8 cellular contexts compared by ENCODE assay signal in the genomic region with DNA sequence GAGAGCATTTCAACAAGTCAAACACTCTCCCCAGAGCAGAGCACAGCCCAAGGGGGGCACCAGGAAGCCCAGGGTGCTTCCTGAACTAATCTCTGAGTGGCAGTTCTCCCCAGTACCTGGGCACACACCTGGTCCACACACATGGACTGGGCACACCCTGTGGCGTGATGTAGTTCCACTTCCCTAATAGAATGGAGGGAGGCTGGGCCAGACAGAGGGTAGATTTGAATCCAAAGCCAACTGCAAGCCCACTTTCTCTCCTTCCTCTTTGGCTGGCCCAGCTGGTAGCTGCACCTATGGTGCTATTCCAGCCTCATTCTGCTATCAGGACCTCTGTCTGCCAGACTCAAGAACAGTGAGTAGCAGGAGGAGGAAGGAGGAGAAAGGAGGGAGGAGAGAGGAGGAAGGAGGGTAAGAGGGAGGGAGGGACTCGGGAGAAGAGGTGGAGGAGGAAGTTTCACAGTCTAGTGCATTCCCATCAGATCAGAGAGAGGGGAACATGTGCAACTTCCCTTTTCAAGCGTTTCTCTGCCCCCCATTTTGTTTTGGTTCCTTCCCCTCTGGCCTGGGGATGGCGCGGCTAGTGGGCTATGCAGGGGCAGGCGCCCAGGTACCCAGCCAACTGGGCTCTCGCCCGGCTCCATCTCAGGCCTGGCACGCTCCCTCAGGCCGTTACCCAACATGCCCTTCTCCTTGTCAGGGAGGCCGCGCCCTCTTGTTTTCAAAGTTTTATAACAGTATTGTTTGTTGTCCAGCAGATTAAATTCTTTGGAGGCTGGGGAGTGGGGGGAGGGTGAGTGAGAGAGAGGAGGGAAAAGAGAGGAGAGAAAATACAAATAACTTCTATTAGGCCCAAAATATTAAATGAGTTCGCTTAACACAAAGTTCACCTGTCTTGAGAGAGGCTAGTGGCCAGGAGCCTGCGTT. TPM values are rescaled to one million over a fixed set of nuclear protein-coding genes. Genes with fewer than 3 reads are reported as not detected.
A peak's percentile ranks its signal among the peaks of the same experiment; 100 is the strongest.
DNase-seq lines count a peak whose midpoint lies in the region; ATAC-seq, FAIRE-seq and TF ChIP-seq lines count a peak whose summit lies in the region.

No MANE protein-coding gene starts in this region.

- H3K4me3 ChIP-seq in kidney (ENCODE audit: low read length in 2 of 2): no peak overlapping the region
- no peak overlapping the region for H3K4me3 ChIP-seq in thymus (ENCODE audit: low read length)

- ATAC-seq in activated naive CD4-positive, alpha-beta T cell treated with anti-CD3 and anti-CD28 coated beads, Interleukin-2, amount 50 U/mL, for 72 hours: peak in 1 of 2 donors; percentile 8

- H3K9me3 Mint-ChIP-seq in activated CD4-positive, alpha-beta T cell treated with anti-CD3 and anti-CD28 coated beads, Interleukin-2, amount 10 ng/mL, durations not matched to agents 24 days and 14 days: no peaks in the 10 kb centered on the region
- no peaks in the 10 kb centered on the region for H3K9me3 Mint-ChIP-seq in activated naive CD4-positive, alpha-beta T cell treated with anti-CD3 and anti-CD28 coated beads, Interleukin-2, amount 50 U/mL, for 72 hours

- peaks cover 31% of the 10 kb centered on the region for H3K4me1 Mint-ChIP-seq in activated CD4-positive, alpha-beta T cell treated with anti-CD3 and anti-CD28 coated beads, Interleukin-2, amount 10 ng/mL, durations not matched to agents 24 days and 14 days

- no peak overlapping the region for H3K4me3 Mint-ChIP-seq in activated CD4-positive, alpha-beta T cell treated with anti-CD3 and anti-CD28 coated beads, Interleukin-2, amount 10 ng/mL, durations not matched to agents 24 days and 14 days

- H3K36me3 ChIP-seq in kidney (ENCODE audit: control insufficient read depth in 1 of 2, insufficient read depth in 2 of 2, low read length in 2 of 2) (peaks cover 73 to 93% of the 10 kb centered on the region in 2 donors), thymus (ENCODE audit: control insufficient read depth, insufficient read depth) (peaks cover 94% of the 10 kb centered on the region)

- H3K36me3 Mint-ChIP-seq in activated CD4-positive, alpha-beta T cell treated with anti-CD3 and anti-CD28 coated beads, Interleukin-2, amount 10 ng/mL, durations not matched to agents 24 days and 14 days (ENCODE audit: low read depth): peaks cover 45% of the 10 kb centered on the region
- H3K36me3 Mint-ChIP-seq in activated naive CD4-positive, alpha-beta T cell treated with anti-CD3 and anti-CD28 coated beads, Interleukin-2, amount 50 U/mL, for 72 hours: peaks cover 0 to 5% of the 10 kb centered on the region in 2 donors

- peak overlapping the region in 1 of 2 donors; percentile 60 for H3K9ac ChIP-seq in kidney (ENCODE audit: low read length in 2 of 2)

- no peak for DNase-seq in activated CD4-positive, alpha-beta T cell treated with anti-CD3 and anti-CD28 coated beads, Interleukin-2, amount 10 ng/mL, durations not matched to agents 24 days and 14 days
- DNase-seq in activated CD4-positive, alpha-beta T cell treated with anti-CD3 and anti-CD28 coated beads, Interleukin-2, amount 50 U/mL, for 4 hours: no peak
- no peak for DNase-seq in activated naive CD4-positive, alpha-beta T cell treated with anti-CD3 and anti-CD28 coated beads, Interleukin-2, amount 50 U/mL, for 72 hours (ENCODE audit: low spot score in 2 of 2)
- DNase-seq in kidney (peak; percentile 92), NCI-H2196 treated with DMSO at 0.1 percent for 48 hours (lab: John Stamatoyannopoulos, UW; ENCODE audit: unreplicated experiment) (no peak), HuH-7 (ENCODE audit: low spot score) (no peak), RCC 7860 (ENCODE audit: low spot score) (no peak)

- peak overlapping the region; percentile 44 to 68 for H3K27ac ChIP-seq in kidney (ENCODE audit: low read depth in 2 of 2, low read length in 2 of 2)
- H3K27ac ChIP-seq in thymus (ENCODE audit: low read depth): peak overlapping the region; percentile 46

- TF ChIP-seq CTCF in kidney (IDR thresholded peaks at IDR 0.05; ENCODE audit: borderline replicate concordance, extremely low read depth, insufficient read depth): no peak

- intact Hi-C loops in activated CD4-positive, alpha-beta T cell treated with anti-CD3 and anti-CD28 coated beads, Interleukin-2, amount 10 ng/mL, durations not matched to agents 24 days and 14 days (cut with micrococcal nuclease): no loop called here
- intact Hi-C loops in kidney (cut with DNase I): no loop called here

- H3K27me3 ChIP-seq in thymus (ENCODE audit: control insufficient read depth, insufficient read depth): no peaks in the 10 kb centered on the region

- H3K27ac Mint-ChIP-seq in activated CD4-positive, alpha-beta T cell treated with anti-CD3 and anti-CD28 coated beads, Interleukin-2, amount 10 ng/mL, durations not matched to agents 24 days and 14 days: peak overlapping the region; percentile 69
- H3K27ac Mint-ChIP-seq in activated naive CD4-positive, alpha-beta T cell treated with anti-CD3 and anti-CD28 coated beads, Interleukin-2, amount 50 U/mL, for 72 hours: peak overlapping the region; percentile 81 to 84

- H3K9me3 ChIP-seq in kidney (ENCODE audit: control insufficient read depth in 1 of 2, low read length in 2 of 2) (no peaks in the 10 kb centered on the region), thymus (ENCODE audit: control insufficient read depth) (no peaks in the 10 kb centered on the region)

- no peaks in the 10 kb centered on the region for H3K27me3 Mint-ChIP-seq in activated CD4-positive, alpha-beta T cell treated with anti-CD3 and anti-CD28 coated beads, Interleukin-2, amount 10 ng/mL, durations not matched to agents 24 days and 14 days

- H3K4me1 ChIP-seq in kidney (ENCODE audit: control insufficient read depth in 1 of 2, insufficient read depth in 1 of 2, low read depth in 1 of 2, low read length in 2 of 2) (peaks cover 33 to 58% of the 10 kb centered on the region in 2 donors), thymus (ENCODE audit: control insufficient read depth, insufficient read depth, low read length) (no peaks in the 10 kb centered on the region)

- FAIRE-seq in kidney (lab: Jason Lieb, UNC) (no peak), RCC 7860 (lab: Jason Lieb, UNC) (no peak)

- WGBS in thymus: 86% methylated on average over 14 of the region's 14 CpGs

RNA-seq across cellular contexts. Expression of a gene that starts 55.8 kb away (rescaled TPM):
- total RNA-seq in activated CD4-positive, alpha-beta T cell treated with anti-CD3 and anti-CD28 coated beads, Interleukin-2, amount 10 ng/mL, durations not matched to agents 24 days and 14 days: 96.3 and 107 TPM in 2 replicates
- 10 to 100 TPM; 77.5 to 92.0 TPM for total RNA-seq in activated naive CD4-positive, alpha-beta T cell treated with anti-CD3 and anti-CD28 coated beads, Interleukin-2, amount 50 U/mL, for 72 hours
- 269 TPM for total RNA-seq in kidney
- polyA plus RNA-seq in kidney (ENCODE audit: insufficient read depth, low read depth, low replicate concordance) (119 TPM), thymus (152 TPM)
